ENCODE assay signal across 39 cellular contexts in the genomic region with DNA sequence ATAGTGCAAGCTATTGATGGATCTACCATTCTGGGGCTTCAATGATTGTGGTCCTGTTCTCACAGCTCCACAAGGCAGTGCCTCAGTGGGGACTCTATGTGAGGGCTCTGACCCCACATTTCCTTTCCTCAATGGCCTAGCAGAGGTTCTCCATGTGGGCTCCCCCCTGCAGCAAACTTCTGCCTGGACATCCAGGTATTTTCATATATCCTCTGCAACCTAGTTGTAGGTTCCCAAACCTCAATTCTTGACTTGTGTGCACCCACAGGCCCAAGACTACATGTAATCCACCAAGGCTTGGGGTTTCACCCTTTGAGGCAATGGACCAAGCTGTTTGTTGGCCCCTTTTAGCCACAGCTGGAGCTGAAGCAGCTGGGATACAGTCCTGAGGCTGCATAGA. TPM values are rescaled to one million over a fixed set of nuclear protein-coding genes. Genes with fewer than 3 reads are reported as not detected.
"Had no signal": no experiment of that assay in that cellular context is flagged by ENCODE, and none has a peak within 500 bp of the region (broad histone marks: within the 10 kb centered on the region; RNA-seq: fewer than 3 reads in every experiment).

No MANE protein-coding gene starts in this region.

- H3K36me3 ChIP-seq: adrenal gland, breast epithelium had no signal

- H3K27ac Mint-ChIP-seq: activated B cell treated with CpG ODN at 0.5 μM for 24 hours; activated CD4-positive, alpha-beta memory T cell treated with anti-CD3 and anti-CD28 coated beads for 36 hours; activated CD4-positive, alpha-beta T cell treated with anti-CD3 and anti-CD28 coated beads, Interleukin-2, amount 10 ng/mL, durations not matched to agents 24 days and 14 days; activated CD8-positive, alpha-beta T cell treated with anti-CD3 and anti-CD28 coated beads for 36 hours; activated naive CD4-positive, alpha-beta T cell treated with anti-CD3 and anti-CD28 coated beads for 36 hours; activated naive CD4-positive, alpha-beta T cell treated with anti-CD3 and anti-CD28 coated beads, Interleukin-2, amount 50 U/mL, for 72 hours; activated naive CD8-positive, alpha-beta T cell treated with anti-CD3 and anti-CD28 coated beads for 36 hours; activated T-cell treated with anti-CD3 and anti-CD28 coated beads, Interleukin-2, amount 50 U/mL, for 72 hours; activated T-helper 1 cell treated with anti-CD3 and anti-CD28 coated beads, Interleukin-12 subunit alpha, Interleukin-12 subunit beta, Interleukin-2, Interleukin-4 antibody, amounts not matched to agents 30 ng/mL and 10 ng/mL and 1 ng/mL, durations not matched to agents 14 hours and 24 hours and 36 hours; activated T-helper 17 cell treated with anti-CD3 and anti-CD28 coated beads, Interleukin-2, amount 50 U/mL, for 72 hours; T-helper 17 cell had no signal

- H3K36me3 Mint-ChIP-seq: activated naive CD8-positive, alpha-beta T cell treated with anti-CD3 and anti-CD28 coated beads for 36 hours had no signal

- DNase-seq: activated B cell treated with CpG ODN at 0.5 μM for 24 hours; activated CD4-positive, alpha-beta memory T cell treated with anti-CD3 and anti-CD28 coated beads for 36 hours; activated CD4-positive, alpha-beta T cell treated with anti-CD3 and anti-CD28 coated beads for 4 hours; activated CD4-positive, alpha-beta T cell treated with anti-CD3 and anti-CD28 coated beads, Interleukin-2, amount 10 ng/mL, durations not matched to agents 24 days and 14 days; activated CD4-positive, alpha-beta T cell treated with anti-CD3 and anti-CD28 coated beads, Interleukin-2, amount 50 U/mL, for 1 hour; activated CD4-positive, alpha-beta T cell treated with anti-CD3 and anti-CD28 coated beads, Interleukin-2, amount 50 U/mL, for 4 hours; activated CD4-positive, CD25-positive, alpha-beta regulatory T cell treated with anti-CD3 and anti-CD28 coated beads, Interleukin-2, amount 50 U/mL, for 72 hours; activated CD8-positive, alpha-beta memory T cell treated with anti-CD3 and anti-CD28 coated beads, Interleukin-2, amount 50 U/mL, for 4 hours; activated CD8-positive, alpha-beta T cell treated with anti-CD3 and anti-CD28 coated beads for 36 hours; activated effector memory CD4-positive, alpha-beta T cell treated with anti-CD3 and anti-CD28 coated beads, Interleukin-2, amount 50 U/mL, for 16 hours; activated gamma-delta T cell treated with Interleukin-2 at 50 U/mL for 16 hours; activated naive CD4-positive, alpha-beta T cell; activated naive CD4-positive, alpha-beta T cell treated with anti-CD3 and anti-CD28 coated beads for 36 hours; activated naive CD4-positive, alpha-beta T cell treated with anti-CD3 and anti-CD28 coated beads, Interleukin-2, amount 50 U/mL, for 16 hours; activated naive CD8-positive, alpha-beta T cell treated with anti-CD3 and anti-CD28 coated beads for 36 hours; activated T-cell treated with anti-CD3 and anti-CD28 coated beads for 4 hours; activated T-cell treated with anti-CD3 and anti-CD28 coated beads, Interleukin-2, amount 50 U/mL, for 1 hour; activated T-cell treated with anti-CD3 and anti-CD28 coated beads, Interleukin-2, amount 50 U/mL, for 4 hours; activated T-cell treated with anti-CD3 and anti-CD28 coated beads, Interleukin-2, amount 50 U/mL, for 72 hours; adrenal gland; amniotic stem cell; aorta; body of pancreas; brain microvascular endothelial cell; central memory CD4-positive, alpha-beta T cell; T-helper 17 cell; T1000 had no signal

- ATAC-seq: activated CD8-positive, alpha-beta T cell treated with anti-CD3 and anti-CD28 coated beads for 36 hours; activated naive CD4-positive, alpha-beta T cell treated with anti-CD3 and anti-CD28 coated beads, Interleukin-2, amount 50 U/mL, for 72 hours; activated T-cell treated with anti-CD3 and anti-CD28 coated beads, Interleukin-2, amount 50 U/mL, for 4 hours; activated T-cell treated with anti-CD3 and anti-CD28 coated beads, Interleukin-2, amount 50 U/mL, for 72 hours; activated T-helper 17 cell treated with anti-CD3 and anti-CD28 coated beads, Interleukin-2, amount 50 U/mL, for 72 hours; body of pancreas; T-helper 17 cell had no signal

- H3K27ac ChIP-seq: adrenal gland, body of pancreas, brain microvascular endothelial cell, breast epithelium, VCaP had no signal

- H3K9me3 ChIP-seq: adrenal gland had no signal

- H3K27me3 ChIP-seq: adrenal gland, body of pancreas, brain microvascular endothelial cell, breast epithelium had no signal

- H3K4me3 Mint-ChIP-seq: activated B cell treated with CpG ODN at 0.5 μM for 24 hours; activated CD4-positive, alpha-beta memory T cell treated with anti-CD3 and anti-CD28 coated beads for 36 hours; activated CD4-positive, alpha-beta T cell treated with anti-CD3 and anti-CD28 coated beads, Interleukin-2, amount 10 ng/mL, durations not matched to agents 24 days and 14 days; activated CD8-positive, alpha-beta T cell treated with anti-CD3 and anti-CD28 coated beads for 36 hours; activated naive CD4-positive, alpha-beta T cell treated with anti-CD3 and anti-CD28 coated beads for 36 hours; activated naive CD8-positive, alpha-beta T cell treated with anti-CD3 and anti-CD28 coated beads for 36 hours; activated T-cell treated with anti-CD3 and anti-CD28 coated beads, Interleukin-2, amount 50 U/mL, for 4 hours; activated T-cell treated with anti-CD3 and anti-CD28 coated beads, Interleukin-2, amount 50 U/mL, for 72 hours; activated T-helper 1 cell treated with anti-CD3 and anti-CD28 coated beads, Interleukin-12 subunit alpha, Interleukin-12 subunit beta, Interleukin-2, Interleukin-4 antibody, amounts not matched to agents 30 ng/mL and 10 ng/mL and 1 ng/mL, durations not matched to agents 14 hours and 24 hours and 36 hours; activated T-helper 17 cell treated with anti-CD3 and anti-CD28 coated beads, Interleukin-2, amount 50 U/mL, for 72 hours; T-helper 17 cell had no signal

- FAIRE-seq: astrocyte, TTC549 had no signal

- H3K9me3 Mint-ChIP-seq: activated CD4-positive, alpha-beta T cell treated with anti-CD3 and anti-CD28 coated beads, Interleukin-2, amount 10 ng/mL, durations not matched to agents 24 days and 14 days had no signal

- H3K4me3 ChIP-seq: adrenal gland, body of pancreas, breast epithelium had no signal

- H3K4me1 Mint-ChIP-seq: activated B cell treated with CpG ODN at 0.5 μM for 24 hours; activated CD4-positive, alpha-beta T cell treated with anti-CD3 and anti-CD28 coated beads, Interleukin-2, amount 10 ng/mL, durations not matched to agents 24 days and 14 days; activated naive CD8-positive, alpha-beta T cell treated with anti-CD3 and anti-CD28 coated beads for 36 hours; activated T-helper 17 cell treated with anti-CD3 and anti-CD28 coated beads, Interleukin-2, amount 50 U/mL, for 72 hours; T-helper 17 cell had no signal

- H3K4me1 ChIP-seq: adrenal gland, body of pancreas, breast epithelium had no signal

- H3K27me3 Mint-ChIP-seq: activated B cell treated with CpG ODN at 0.5 μM for 24 hours; activated CD4-positive, alpha-beta memory T cell treated with anti-CD3 and anti-CD28 coated beads for 36 hours; activated CD8-positive, alpha-beta T cell treated with anti-CD3 and anti-CD28 coated beads for 36 hours; activated naive CD8-positive, alpha-beta T cell treated with anti-CD3 and anti-CD28 coated beads for 36 hours; activated T-helper 17 cell treated with anti-CD3 and anti-CD28 coated beads, Interleukin-2, amount 50 U/mL, for 72 hours; T-helper 17 cell had no signal

RNA-seq across cellular contexts. Expression of a gene that starts 35.9 kb away (rescaled TPM):
- total RNA-seq: activated B cell treated with CpG ODN at 0.5 μM for 24 hours; activated CD4-positive, alpha-beta memory T cell treated with anti-CD3 and anti-CD28 coated beads for 36 hours; activated CD4-positive, alpha-beta T cell treated with anti-CD3 and anti-CD28 coated beads, Interleukin-2, amount 10 ng/mL, durations not matched to agents 24 days and 14 days; activated CD8-positive, alpha-beta memory T cell treated with anti-CD3 and anti-CD28 coated beads for 36 hours; activated CD8-positive, alpha-beta T cell treated with anti-CD3 and anti-CD28 coated beads for 36 hours; activated naive CD4-positive, alpha-beta T cell treated with anti-CD3 and anti-CD28 coated beads for 36 hours; activated naive CD4-positive, alpha-beta T cell treated with anti-CD3 and anti-CD28 coated beads, Interleukin-2, amount 50 U/mL, for 72 hours; activated naive CD8-positive, alpha-beta T cell treated with anti-CD3 and anti-CD28 coated beads for 36 hours; activated T-cell treated with anti-CD3 and anti-CD28 coated beads, Interleukin-2, amount 50 U/mL, for 72 hours; activated T-helper 1 cell treated with anti-CD3 and anti-CD28 coated beads, Interleukin-12 subunit alpha, Interleukin-12 subunit beta, Interleukin-2, Interleukin-4 antibody, amounts not matched to agents 30 ng/mL and 10 ng/mL and 1 ng/mL, durations not matched to agents 14 hours and 24 hours and 36 hours; activated T-helper 17 cell treated with anti-CD3 and anti-CD28 coated beads, Interleukin-2, amount 50 U/mL, for 72 hours; astrocyte; body of pancreas; breast epithelium; cardiac septum; cerebellum; T-helper 1 cell treated with Interleukin-12 subunit alpha and Interleukin-12 subunit beta and Interleukin-4 antibody, amounts not matched to agents 30 ng/mL and 1 ng/mL, for 36 hours; T-helper 17 cell; T-helper 2 cell treated with Interferon-gamma antibody and Interleukin-4, amounts not matched to agents 100 ng/mL and 5 ng/mL, for 36 hours had no signal
